Comparison of ENCODE assay signal across 13 cellular contexts in genomic region chr17:50871369-50871768, GRCh38. TPM values are rescaled to one million over a fixed set of nuclear protein-coding genes. Genes with fewer than 3 reads are reported as not detected.
A peak's percentile ranks its signal among the peaks of the same experiment; 100 is the strongest.
DNase-seq lines count a peak whose midpoint lies in the region; ATAC-seq and TF ChIP-seq lines count a peak whose summit lies in the region.
"Had no signal": no experiment of that assay in that cellular context is flagged by ENCODE, and none has a peak within 500 bp of the region (broad histone marks: within the 10 kb centered on the region; RNA-seq: fewer than 3 reads in every experiment).

No MANE protein-coding gene starts in this region.

- H3K36me3 Mint-ChIP-seq in CD8-positive, alpha-beta T cell: peaks cover 3% of the 10 kb centered on the region
- peaks cover 4% of the 10 kb centered on the region for H3K36me3 Mint-ChIP-seq in activated CD8-positive, alpha-beta T cell treated with anti-CD3 and anti-CD28 coated beads, Interleukin-2, amount 10 ng/mL, durations not matched to agents 7 days and 5 days (ENCODE audit: low read depth)
- no peaks in the 10 kb centered on the region for H3K36me3 Mint-ChIP-seq in naive thymus-derived CD8-positive, alpha-beta T cell

- DNase-seq in CD8-positive, alpha-beta T cell: peak in 5 of 7 experiments; percentile 34 to 68 (median 60)
- peak; percentile 65 to 71 for DNase-seq in Kasumi-1 (lab: John Stamatoyannopoulos, UW)
- DNase-seq in activated CD8-positive, alpha-beta T cell treated with anti-CD3 and anti-CD28 coated beads, Interleukin-2, amount 10 ng/mL, durations not matched to agents 7 days and 5 days: peak; percentile 86
- DNase-seq in naive thymus-derived CD8-positive, alpha-beta T cell: peak in 9 of 10 donors; percentile 27 to 87 (median 67)
- DNase-seq in NCI-H187 treated with DMSO at 0.1 percent for 48 hours (lab: John Stamatoyannopoulos, UW): no peak
- no peak for DNase-seq in NCI-H1417 (lab: John Stamatoyannopoulos, UW)
- DNase-seq: activated CD4-positive, alpha-beta T cell treated with anti-CD3 and anti-CD28 coated beads, Interleukin-2, amount 50 U/mL, for 48 hours; NCI-H510A treated with DMSO at 0.1 percent for 48 hours; SIG-M5 had no signal

- POLR2A ChIA-PET in CD8-positive, alpha-beta T cell (lab: Charles Lee): interaction anchor here (1.4 to 3.8 kb wide), 3 partner anchors 40 to 73 kb away, joined by 3 to 10 read pairs (median 5); no protein-coding TSS in a partner anchor
- POLR2A ChIA-PET in activated CD8-positive, alpha-beta T cell treated with anti-CD3 and anti-CD28 coated beads, Interleukin-2, amount 10 ng/mL, durations not matched to agents 7 days and 5 days (lab: Charles Lee): interaction anchor here (2.2 kb wide), 1 partner anchor 38 kb away, joined by 5 read pairs; no protein-coding TSS in a partner anchor
- POLR2A ChIA-PET in naive thymus-derived CD8-positive, alpha-beta T cell (lab: Charles Lee): interaction anchor here (1.1 to 6.0 kb wide), 12 partner anchors 14 to 78 kb away, joined by 3 to 62 read pairs (median 11); no protein-coding TSS in a partner anchor

- H3K27ac Mint-ChIP-seq in CD8-positive, alpha-beta T cell: peak overlapping the region; percentile 76
- peak overlapping the region; percentile 79 for H3K27ac Mint-ChIP-seq in activated CD8-positive, alpha-beta T cell treated with anti-CD3 and anti-CD28 coated beads, Interleukin-2, amount 10 ng/mL, durations not matched to agents 7 days and 5 days
- H3K27ac Mint-ChIP-seq in naive thymus-derived CD8-positive, alpha-beta T cell: peak overlapping the region; percentile 39 to 97 (median 88)

- peaks cover 46% of the 10 kb centered on the region for H3K4me1 ChIP-seq in CD8-positive, alpha-beta T cell (ENCODE audit: insufficient read depth, low read length)

- no peaks in the 10 kb centered on the region for H3K9me3 ChIP-seq in CD8-positive, alpha-beta T cell (ENCODE audit: low read length)

- H3K4me3 ChIP-seq in CD8-positive, alpha-beta T cell (ENCODE audit: low read depth, low read length): peak overlapping the region; percentile 33
- H3K4me3 ChIP-seq: K562 had no signal

- peak overlapping the region; percentile 51 for H3K27ac ChIP-seq in CD8-positive, alpha-beta T cell (ENCODE audit: low read depth, low read length)

- H3K4me3 Mint-ChIP-seq in CD8-positive, alpha-beta T cell: peak overlapping the region; percentile 59
- peak overlapping the region; percentile 64 for H3K4me3 Mint-ChIP-seq in activated CD8-positive, alpha-beta T cell treated with anti-CD3 and anti-CD28 coated beads, Interleukin-2, amount 10 ng/mL, durations not matched to agents 7 days and 5 days
- H3K4me3 Mint-ChIP-seq in naive thymus-derived CD8-positive, alpha-beta T cell: peak overlapping the region; percentile 60 to 88 (median 82)

- ATAC-seq in CD8-positive, alpha-beta T cell: peak; percentile 21
- ATAC-seq in activated CD8-positive, alpha-beta T cell treated with anti-CD3 and anti-CD28 coated beads, Interleukin-2, amount 10 ng/mL, durations not matched to agents 7 days and 5 days: peak; percentile 16
- peak; percentile 13 to 29 for ATAC-seq in naive thymus-derived CD8-positive, alpha-beta T cell
- ATAC-seq in HG02870 (IDR thresholded peaks at IDR 0.05; ENCODE audit: unreplicated experiment) (no peak), HG03139 (IDR thresholded peaks at IDR 0.05; ENCODE audit: unreplicated experiment) (no peak)
- ATAC-seq: HCT116, K562 had no signal

- no peaks in the 10 kb centered on the region for H3K9me3 Mint-ChIP-seq in CD8-positive, alpha-beta T cell
- no peaks in the 10 kb centered on the region for H3K9me3 Mint-ChIP-seq in activated CD8-positive, alpha-beta T cell treated with anti-CD3 and anti-CD28 coated beads, Interleukin-2, amount 10 ng/mL, durations not matched to agents 7 days and 5 days (ENCODE audit: insufficient read depth)
- no peaks in the 10 kb centered on the region for H3K9me3 Mint-ChIP-seq in naive thymus-derived CD8-positive, alpha-beta T cell

- intact Hi-C loops in CD8-positive, alpha-beta T cell (cut with DNase I, micrococcal nuclease): no loop called here

- no peak for TF ChIP-seq CTCF in CD8-positive, alpha-beta T cell (IDR thresholded peaks at IDR 0.05)

- peaks cover 48% of the 10 kb centered on the region for H3K4me1 Mint-ChIP-seq in CD8-positive, alpha-beta T cell (ENCODE audit: low read depth)
- peaks cover 50% of the 10 kb centered on the region for H3K4me1 Mint-ChIP-seq in activated CD8-positive, alpha-beta T cell treated with anti-CD3 and anti-CD28 coated beads, Interleukin-2, amount 10 ng/mL, durations not matched to agents 7 days and 5 days (ENCODE audit: low read depth)
- peaks cover 28 to 63% (median 56%) of the 10 kb centered on the region in 4 donors for H3K4me1 Mint-ChIP-seq in naive thymus-derived CD8-positive, alpha-beta T cell

- H3K36me3 ChIP-seq in CD8-positive, alpha-beta T cell (ENCODE audit: insufficient read depth, low read length): no peaks in the 10 kb centered on the region

- CTCF ChIA-PET in CD8-positive, alpha-beta T cell (lab: Charles Lee): interaction anchor here (2.0 to 3.9 kb wide), 5 partner anchors 13 to 76 kb away, joined by 6 to 33 read pairs (median 12); no protein-coding TSS in a partner anchor
- CTCF ChIA-PET in activated CD8-positive, alpha-beta T cell treated with anti-CD3 and anti-CD28 coated beads, Interleukin-2, amount 10 ng/mL, durations not matched to agents 7 days and 5 days (lab: Charles Lee): interaction anchor here (1.7 to 2.6 kb wide), 2 partner anchors 19 to 73 kb away, joined by 6 to 10 read pairs; no protein-coding TSS in a partner anchor

- H3K27me3 ChIP-seq in CD8-positive, alpha-beta T cell (ENCODE audit: insufficient read depth, low read length): no peaks in the 10 kb centered on the region

- H3K27me3 Mint-ChIP-seq in CD8-positive, alpha-beta T cell (ENCODE audit: low read depth): no peaks in the 10 kb centered on the region
- H3K27me3 Mint-ChIP-seq in activated CD8-positive, alpha-beta T cell treated with anti-CD3 and anti-CD28 coated beads, Interleukin-2, amount 10 ng/mL, durations not matched to agents 7 days and 5 days (ENCODE audit: low read depth): peaks cover 26% of the 10 kb centered on the region
- H3K27me3 Mint-ChIP-seq in naive thymus-derived CD8-positive, alpha-beta T cell: peaks cover 0 to 1% (median 0%) of the 10 kb centered on the region in 5 donors

RNA-seq across cellular contexts. Expression of gene TOB1, which starts 5.2 kb away (rescaled TPM):
- 100 to 1,000 TPM; 252 to 277 TPM for total RNA-seq in CD8-positive, alpha-beta T cell
- 10 to 100 TPM; 44.5 to 47.6 TPM for total RNA-seq in activated CD8-positive, alpha-beta T cell treated with anti-CD3 and anti-CD28 coated beads, Interleukin-2, amount 10 ng/mL, durations not matched to agents 7 days and 5 days
- total RNA-seq in naive thymus-derived CD8-positive, alpha-beta T cell: 100 to 1,000 TPM in 1 of 2 experiments, 10 to 100 TPM in 1; 86.8 to 107 TPM
- 100 to 1,000 TPM in 1 of 3 donors, 10 to 100 TPM in 2; 42.9 to 114 (median 65.1) TPM for polyA plus RNA-seq in naive thymus-derived CD8-positive, alpha-beta T cell

RNA-seq across cellular contexts. Expression of gene WFIKKN2, which starts 36.0 kb away (rescaled TPM):
- not detected for total RNA-seq in CD8-positive, alpha-beta T cell
- total RNA-seq in activated CD8-positive, alpha-beta T cell treated with anti-CD3 and anti-CD28 coated beads, Interleukin-2, amount 10 ng/mL, durations not matched to agents 7 days and 5 days: not detected
- total RNA-seq in naive thymus-derived CD8-positive, alpha-beta T cell: not detected
- not detected for polyA plus RNA-seq in naive thymus-derived CD8-positive, alpha-beta T cell
- polyA plus RNA-seq: K562 had no signal

Comparison
In these comparisons a context has a peak if more than half of its experiments do, and no peak if none do; other contexts are left out.
1. ATAC-seq: peak in CD8-positive, alpha-beta T cell (single experiment), activated CD8-positive, alpha-beta T cell treated with anti-CD3 and anti-CD28 coated beads, Interleukin-2, amount 10 ng/mL, durations not matched to agents 7 days and 5 days (single experiment) and naive thymus-derived CD8-positive, alpha-beta T cell (2 of 2); none in HG02870 (single experiment) and HG03139 (single experiment).
2. DNase-seq: peak in CD8-positive, alpha-beta T cell (5 of 7), Kasumi-1 (2 of 2), activated CD8-positive, alpha-beta T cell treated with anti-CD3 and anti-CD28 coated beads, Interleukin-2, amount 10 ng/mL, durations not matched to agents 7 days and 5 days (single experiment) and naive thymus-derived CD8-positive, alpha-beta T cell (9 of 10); none in NCI-H187 treated with DMSO at 0.1 percent for 48 hours (single experiment) and NCI-H1417 (0 of 3).
3. Peak in every context shown above with its lines, with median percentiles within 50 percentile points of each other: H3K27ac Mint-ChIP-seq and H3K4me3 Mint-ChIP-seq.